Comparison of ENCODE assay signal across 8 cellular contexts in genomic region chr2:131504082-131504750, GRCh38. TPM values are rescaled to one million over a fixed set of nuclear protein-coding genes. Genes with fewer than 3 reads are reported as not detected.
"Had no signal": no experiment of that assay in that cellular context is flagged by ENCODE, and none has a peak within 500 bp of the region (broad histone marks: within the 10 kb centered on the region; RNA-seq: fewer than 3 reads in every experiment).

No MANE protein-coding gene starts in this region.

RNA-seq across cellular contexts. Expression of gene TUBA3D, which starts 28.3 kb away (rescaled TPM):
- total RNA-seq: activated CD4-positive, alpha-beta memory T cell treated with anti-CD3 and anti-CD28 coated beads for 36 hours; astrocyte; colonic mucosa; esophagus squamous epithelium; myocyte; neural crest cell; occipital lobe; T-helper 2 cell treated with Interferon-gamma antibody and Interleukin-4, amounts not matched to agents 100 ng/mL and 5 ng/mL, for 36 hours had no signal
